ENCODE assay signal across 8 cellular contexts in genomic region chr17:2710075-2710803, GRCh38. TPM values are rescaled to one million over a fixed set of nuclear protein-coding genes. Genes with fewer than 3 reads are reported as not detected.
DNase-seq lines count a peak whose midpoint lies in the region; ATAC-seq and TF ChIP-seq lines count a peak whose summit lies in the region.

No MANE protein-coding gene starts in this region.

- peaks cover 43% of the 10 kb centered on the region for H4K20me1 ChIP-seq in Loucy (ENCODE audit: insufficient read depth, low read length, poor library complexity, severe bottlenecking)

- H3K27ac Mint-ChIP-seq in CD4-positive, alpha-beta memory T cell = peak overlapping the region; percentile 70 to 92 (median 91)
- H3K27ac Mint-ChIP-seq in nephron progenitor cell = no peak overlapping the region

- no peak for DNase-seq in CD4-positive, alpha-beta memory T cell
- DNase-seq in dorsolateral prefrontal cortex (no peak), nephron progenitor cell (no peak), C1 segment of cervical spinal cord (lab: John Stamatoyannopoulos, UW) (no peak), NCI-H2196 treated with DMSO at 0.1 percent for 48 hours (lab: John Stamatoyannopoulos, UW; ENCODE audit: unreplicated experiment) (no peak), GM03348 (ENCODE audit: low spot score) (no peak)

- H3K36me3 ChIP-seq in CD4-positive, alpha-beta memory T cell (ENCODE audit: insufficient read depth, low read length) = no peaks in the 10 kb centered on the region
- H3K36me3 ChIP-seq in Loucy (ENCODE audit: insufficient read depth, low read length) = no peaks in the 10 kb centered on the region

- no peak overlapping the region for H3K27ac ChIP-seq in CD4-positive, alpha-beta memory T cell (ENCODE audit: low read depth, low read length)
- peak overlapping the region in 12 of 59 donors; percentile 24 to 94 (median 86) for H3K27ac ChIP-seq in dorsolateral prefrontal cortex

- no peaks in the 10 kb centered on the region for H3K27me3 ChIP-seq in CD4-positive, alpha-beta memory T cell (ENCODE audit: insufficient read depth, low read length)
- H3K27me3 ChIP-seq in Loucy (ENCODE audit: insufficient read depth, low read length, poor library complexity, severe bottlenecking) = no peaks in the 10 kb centered on the region
- H3K27me3 ChIP-seq in dorsolateral prefrontal cortex = no peaks in the 10 kb centered on the region

- no peaks in the 10 kb centered on the region for H3K9me2 ChIP-seq in Loucy (replicated peaks; ENCODE audit: low read depth, low read length)

- peaks cover 3 to 7% of the 10 kb centered on the region in 2 donors for H3K36me3 Mint-ChIP-seq in CD4-positive, alpha-beta memory T cell
- H3K36me3 Mint-ChIP-seq in nephron progenitor cell (ENCODE audit: low read depth) = no peaks in the 10 kb centered on the region

- peaks cover 26 to 48% (median 39%) of the 10 kb centered on the region in 4 donors for H3K4me1 Mint-ChIP-seq in CD4-positive, alpha-beta memory T cell
- peaks cover 50% of the 10 kb centered on the region for H3K4me1 Mint-ChIP-seq in nephron progenitor cell

- H2AFZ ChIP-seq in Loucy (ENCODE audit: low read length) = no peak overlapping the region

- peaks cover 77% of the 10 kb centered on the region for H3K79me2 ChIP-seq in Loucy (ENCODE audit: insufficient read depth, low read length)

- no peak for TF ChIP-seq CTCF in Loucy (conservative IDR thresholded peaks at IDR 0.05; ENCODE audit: low read length)
- TF ChIP-seq CTCF in dorsolateral prefrontal cortex (IDR thresholded peaks at IDR 0.05 in 54 of 56, conservative IDR thresholded peaks at IDR 0.05 in 2 of 56; ENCODE audit: low read depth in 1 of 56, partially characterized antibody in 56 of 56) = no peak
- TF ChIP-seq CTCF in nephron progenitor cell (IDR thresholded peaks at IDR 0.05) = no peak

- intact Hi-C loops in CD4-positive, alpha-beta memory T cell (cut with micrococcal nuclease) = loop anchor here (2.0 to 5.0 kb wide), 2 partner anchors 107 to 407 kb away; partner anchors contain the start of genes SMG6 and SRR
- intact Hi-C loops in dorsolateral prefrontal cortex (cut with DNase I) = loop anchor here (5.0 kb wide), 2 partner anchors 318 to 337 kb away; no protein-coding TSS in a partner anchor

- H3K4me1 ChIP-seq in CD4-positive, alpha-beta memory T cell (ENCODE audit: insufficient read depth, low read length) = peaks cover 40% of the 10 kb centered on the region
- H3K4me1 ChIP-seq in Loucy (ENCODE audit: insufficient read depth, low read length, poor library complexity, severe bottlenecking) = peaks cover 42% of the 10 kb centered on the region

- no peaks in the 10 kb centered on the region for H3F3A ChIP-seq in Loucy (ENCODE audit: low read depth)

- peak overlapping the region; percentile 85 to 92 (median 88) for H3K4me3 Mint-ChIP-seq in CD4-positive, alpha-beta memory T cell
- peak overlapping the region; percentile 85 for H3K4me3 Mint-ChIP-seq in nephron progenitor cell

- H3K27me3 Mint-ChIP-seq in CD4-positive, alpha-beta memory T cell = no peaks in the 10 kb centered on the region
- H3K27me3 Mint-ChIP-seq in nephron progenitor cell (ENCODE audit: low read depth, poor library complexity) = peaks cover 6% of the 10 kb centered on the region

- H3K9me3 ChIP-seq in CD4-positive, alpha-beta memory T cell (ENCODE audit: control insufficient read depth in 1 of 2, low read length in 2 of 2) = no peaks in the 10 kb centered on the region
- H3K9me3 ChIP-seq in Loucy (ENCODE audit: insufficient read depth, low read depth, low read length) = no peaks in the 10 kb centered on the region

- CTCF ChIA-PET in CD4-positive, alpha-beta memory T cell (lab: Charles Lee; ENCODE audit: partially characterized antibody) = interaction anchor here (0.9 kb wide), 1 partner anchor 34 kb away, joined by 3 read pairs; no protein-coding TSS in a partner anchor

- no peak for ATAC-seq in GM18867 (IDR thresholded peaks at IDR 0.05; ENCODE audit: unreplicated experiment)

- no peaks in the 10 kb centered on the region for H3K9me3 Mint-ChIP-seq in CD4-positive, alpha-beta memory T cell
- no peaks in the 10 kb centered on the region for H3K9me3 Mint-ChIP-seq in nephron progenitor cell

- peak overlapping the region; percentile 69 to 77 for H3K4me3 ChIP-seq in CD4-positive, alpha-beta memory T cell (ENCODE audit: low read length in 2 of 2)
- H3K4me3 ChIP-seq in Loucy (ENCODE audit: low read length, poor library complexity, severe bottlenecking) (peak overlapping the region; percentile 78), dorsolateral prefrontal cortex (peak overlapping the region; percentile 55 to 98 (median 89))

- H3K4me2 ChIP-seq in Loucy (ENCODE audit: low read depth, low read length, poor library complexity, severe bottlenecking) = peak overlapping the region; percentile 99

- H3K9ac ChIP-seq in Loucy (ENCODE audit: low read depth, low read length, poor library complexity, severe bottlenecking) = peak overlapping the region; percentile 74

- POLR2A ChIA-PET in CD4-positive, alpha-beta memory T cell (lab: Charles Lee; ENCODE audit: partially characterized antibody) = interaction anchor here (0.9 to 1.5 kb wide), 5 partner anchors 8 to 116 kb away, joined by 3 to 7 read pairs (median 3); partner anchors contain the start of gene PAFAH1B1

RNA-seq across cellular contexts. Expression of gene CLUH, which starts 1.3 kb away (rescaled TPM):
- total RNA-seq in CD4-positive, alpha-beta memory T cell = 10 to 100 TPM; 43.5 to 44.1 TPM
- 10 to 100 TPM in 1 of 2 donors, 1 to 10 TPM in 1; 5.5 to 14.7 TPM for polyA plus RNA-seq in CD4-positive, alpha-beta memory T cell
- 10 to 100 TPM; 46.1 to 95.4 (median 67.1) TPM for total RNA-seq in dorsolateral prefrontal cortex

RNA-seq across cellular contexts. Expression of gene CCDC92B, which starts 39.2 kb away (rescaled TPM):
- under 1 TPM; 0.32 to 0.47 TPM for total RNA-seq in CD4-positive, alpha-beta memory T cell
- not detected for polyA plus RNA-seq in CD4-positive, alpha-beta memory T cell
- 10 to 100 TPM in 119 of 120 experiments, 1 to 10 TPM in 1; 6.9 to 29.3 (median 18.3) TPM for total RNA-seq in dorsolateral prefrontal cortex

Comparison
In these comparisons a context has a peak if more than half of its experiments do, and no peak if none do; other contexts are left out.
1. RNA of gene CCDC92B, which starts 39.2 kb away (total RNA-seq): 6.9 to 29.3 TPM in dorsolateral prefrontal cortex; 0.32 to 0.47 TPM in CD4-positive, alpha-beta memory T cell; every median in the first group is over 4 times any median in the second.
2. Peak in every context shown above with its lines, with median percentiles within 50 percentile points of each other: H3K4me3 ChIP-seq.